In genomic region chr11:79269923-79270322, GRCh38 we compare ENCODE assay signal across 1 cellular context.
TF ChIP-seq lines count a peak whose summit lies in the region.

No MANE protein-coding gene starts in this region.

TF ChIP-seq in A549, 52 proteins besides CTCF, POLR2A, EP300 and RAD21 (continued from another document):
- TF ChIP-seq, protein P1, sequence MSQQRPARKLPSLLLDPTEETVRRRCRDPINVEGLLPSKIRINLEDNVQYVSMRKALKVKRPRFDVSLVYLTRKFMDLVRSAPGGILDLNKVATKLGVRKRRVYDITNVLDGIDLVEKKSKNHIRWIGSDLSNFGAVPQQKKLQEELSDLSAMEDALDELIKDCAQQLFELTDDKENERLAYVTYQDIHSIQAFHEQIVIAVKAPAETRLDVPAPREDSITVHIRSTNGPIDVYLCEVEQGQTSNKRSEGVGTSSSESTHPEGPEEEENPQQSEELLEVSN (IDR thresholded peaks at IDR 0.05; ENCODE audit: borderline replicate concordance, low read depth), result no peak
- no peak for TF ChIP-seq CBX8 (IDR thresholded peaks at IDR 0.05)
